16 cellular contexts compared by ENCODE assay signal in genomic region chr5:15001512-15001911, GRCh38.
DNase-seq lines count a peak whose midpoint lies in the region; ATAC-seq and TF ChIP-seq lines count a peak whose summit lies in the region.
"Had no signal": no experiment of that assay in that cellular context is flagged by ENCODE, and none has a peak within 500 bp of the region (broad histone marks: within the 10 kb centered on the region; RNA-seq: fewer than 3 reads in every experiment).

No MANE protein-coding gene starts in this region.

- H3K27me3 Mint-ChIP-seq in activated naive CD8-positive, alpha-beta T cell treated with anti-CD3 and anti-CD28 coated beads for 36 hours: no peaks in the 10 kb centered on the region
- H3K27me3 Mint-ChIP-seq: B cell had no signal

- H3K9ac ChIP-seq in BLaER1: no peak overlapping the region

- peak overlapping the region; percentile 54 for H3K4me2 ChIP-seq in BLaER1
- peak overlapping the region; percentile 41 for H3K4me2 ChIP-seq in DOHH2 (ENCODE audit: low read length)

- no peaks in the 10 kb centered on the region for H3F3A ChIP-seq in DOHH2 (ENCODE audit: control insufficient read depth, insufficient read depth)

- peaks cover 7% of the 10 kb centered on the region for H3K4me1 Mint-ChIP-seq in activated naive CD8-positive, alpha-beta T cell treated with anti-CD3 and anti-CD28 coated beads for 36 hours

- H3K9me3 Mint-ChIP-seq in activated naive CD8-positive, alpha-beta T cell treated with anti-CD3 and anti-CD28 coated beads for 36 hours: peaks cover 3% of the 10 kb centered on the region

- H3K9me3 ChIP-seq in BLaER1 (peaks cover 13% of the 10 kb centered on the region), DOHH2 (ENCODE audit: control insufficient read depth, insufficient read depth, low read length) (no peaks in the 10 kb centered on the region)

- no peaks in the 10 kb centered on the region for H3K27me3 ChIP-seq in BLaER1
- peaks cover 24% of the 10 kb centered on the region for H3K27me3 ChIP-seq in DOHH2 (ENCODE audit: control insufficient read depth, low read length)

- no peak overlapping the region for H3K27ac Mint-ChIP-seq in activated naive CD8-positive, alpha-beta T cell treated with anti-CD3 and anti-CD28 coated beads for 36 hours
- H3K27ac Mint-ChIP-seq: B cell had no signal

- no peaks in the 10 kb centered on the region for H3K79me2 ChIP-seq in DOHH2 (ENCODE audit: control insufficient read depth, low read length)

- no peak overlapping the region for H3K4me3 ChIP-seq in BLaER1
- peak overlapping the region; percentile 30 for H3K4me3 ChIP-seq in DOHH2 (ENCODE audit: low read length)
- H3K4me3 ChIP-seq: MG63 had no signal

- H3K27ac ChIP-seq in BLaER1: no peak overlapping the region
- no peak overlapping the region for H3K27ac ChIP-seq in DOHH2 (ENCODE audit: low read depth, low read length)

- H3K4me1 ChIP-seq in BLaER1 (peaks cover 9% of the 10 kb centered on the region), DOHH2 (ENCODE audit: control insufficient read depth, low read length) (peaks cover 38% of the 10 kb centered on the region)

- no peak for ATAC-seq in GM19463 (IDR thresholded peaks at IDR 0.05; ENCODE audit: unreplicated experiment)
- ATAC-seq: PC-3 had no signal

- no peaks in the 10 kb centered on the region for H4K20me1 ChIP-seq in BLaER1
- peaks cover 3% of the 10 kb centered on the region; the same call in 1 of the 2 replicates for H4K20me1 ChIP-seq in DOHH2 (ENCODE audit: control insufficient read depth, insufficient read depth, low read depth, low read length)

- no peak overlapping the region for H3K4me3 Mint-ChIP-seq in activated naive CD8-positive, alpha-beta T cell treated with anti-CD3 and anti-CD28 coated beads for 36 hours
- H3K4me3 Mint-ChIP-seq: B cell had no signal

- no peaks in the 10 kb centered on the region for H3K36me3 Mint-ChIP-seq in activated naive CD8-positive, alpha-beta T cell treated with anti-CD3 and anti-CD28 coated beads for 36 hours

- DNase-seq in NOMO-1 treated with dmso at 0.1 percent for 144 hours (lab: John Stamatoyannopoulos, UW; ENCODE audit: unreplicated experiment): peak; percentile 56
- DNase-seq in medulla oblongata (ENCODE audit: extremely low spot score): peak; percentile 60
- DNase-seq in activated naive CD8-positive, alpha-beta T cell treated with anti-CD3 and anti-CD28 coated beads for 36 hours: no peak
- no peak for DNase-seq in activated CD8-positive, alpha-beta memory T cell treated with anti-CD3 and anti-CD28 coated beads for 24 hours
- no peak for DNase-seq in NCI-H510A (lab: John Stamatoyannopoulos, UW)
- DNase-seq: ACHN, MG63, NCI-H1417 treated with DMSO at 0.1 percent for 48 hours, NCI-H2029 treated with DMSO at 0.1 percent for 48 hours, NCI-H524, PC-3, Right ventricle myocardium superior had no signal

- no peak for TF ChIP-seq CTCF in DOHH2 (IDR thresholded peaks at IDR 0.05; ENCODE audit: low read depth, low read length, poor library complexity, severe bottlenecking)

- H3K36me3 ChIP-seq in BLaER1: no peaks in the 10 kb centered on the region
- H3K36me3 ChIP-seq in DOHH2 (ENCODE audit: control insufficient read depth, low read length): no peaks in the 10 kb centered on the region
- H3K36me3 ChIP-seq: MG63 had no signal

- no peaks in the 10 kb centered on the region for H3K9me2 ChIP-seq in DOHH2 (replicated peaks; ENCODE audit: control insufficient read depth, low read length)

Comparison
In these comparisons a context has a peak if more than half of its experiments do, and no peak if none do; other contexts are left out.
1. DNase-seq: peak in NOMO-1 treated with dmso at 0.1 percent for 144 hours (single experiment) and medulla oblongata (single experiment); none in activated naive CD8-positive, alpha-beta T cell treated with anti-CD3 and anti-CD28 coated beads for 36 hours (single experiment), activated CD8-positive, alpha-beta memory T cell treated with anti-CD3 and anti-CD28 coated beads for 24 hours (single experiment) and NCI-H510A (single experiment).